22 cellular contexts compared by ENCODE assay signal in genomic region chr19:37926255-37926654, GRCh38. TPM values are rescaled to one million over a fixed set of nuclear protein-coding genes. Genes with fewer than 3 reads are reported as not detected.
DNase-seq lines count a peak whose midpoint lies in the region; ATAC-seq, FAIRE-seq and TF ChIP-seq lines count a peak whose summit lies in the region.
"Had no signal": no experiment of that assay in that cellular context is flagged by ENCODE, and none has a peak within 500 bp of the region (broad histone marks: within the 10 kb centered on the region; RNA-seq: fewer than 3 reads in every experiment).

No MANE protein-coding gene starts in this region.

- no peak overlapping the region for H2BK15ac ChIP-seq in IMR-90 (ENCODE audit: low read depth, low read length)

- H3K56ac ChIP-seq in IMR-90 (ENCODE audit: extremely low read depth, insufficient read depth, low read length) = no peak overlapping the region

- ATAC-seq in IMR-90 (ENCODE audit: low read depth) (no peak), activated B cell treated with CpG ODN at 0.5 μM for 24 hours (ENCODE audit: low read depth) (peak; percentile 11)

- H3K27ac Mint-ChIP-seq in Caco-2 (ENCODE audit: unreplicated experiment) (peak overlapping the region; percentile 82), activated B cell treated with CpG ODN at 0.5 μM for 24 hours (peak overlapping the region; percentile 97), progenitor cell of endocrine pancreas (peak overlapping the region; percentile 41)
- H3K27ac Mint-ChIP-seq: CD8-positive, alpha-beta memory T cell; HFFc6 had no signal

- H2AK5ac ChIP-seq in IMR-90 (ENCODE audit: low read depth, low read length) = no peak overlapping the region

- in situ Hi-C loops in IMR-90 (cut with MboI; ENCODE audit: low sequenced_read_pairs) = no loop called here

- H3K27ac ChIP-seq in IMR-90 (ENCODE audit: insufficient read depth, low read length) = no peak overlapping the region
- H3K27ac ChIP-seq: SJSA1 had no signal

- BruUV-seq in Caco-2 (replicated peaks; lab: Mats Ljungman, UMichigan) = no TSS peak
- no TSS peak for BruUV-seq in IMR-90 (replicated peaks; lab: Mats Ljungman, UMichigan)

- no peak overlapping the region for H3K4me2 ChIP-seq in IMR-90 (ENCODE audit: low read depth, low read length)

- H3K4me3 ChIP-seq in Caco-2 (ENCODE audit: low read depth, low read length) (no peak overlapping the region), IMR-90 (ENCODE audit: insufficient read depth, low read depth, low read length) (no peak overlapping the region)
- H3K4me3 ChIP-seq: SJSA1 had no signal

- H4K91ac ChIP-seq in IMR-90 (ENCODE audit: insufficient read depth, low read depth, low read length) = no peak overlapping the region

- TF ChIP-seq POLR2A in IMR-90 (IDR thresholded peaks at IDR 0.05; ENCODE audit: low read depth, low read length) = no peak

- peak overlapping the region; percentile 50 for H2AK9ac ChIP-seq in IMR-90 (replicated peaks; ENCODE audit: low read depth, low read length, poor library complexity)

- peaks cover 4% of the 10 kb centered on the region for H3K9me1 ChIP-seq in IMR-90 (ENCODE audit: insufficient read depth, low read length)

- H3K9me3 Mint-ChIP-seq in Caco-2 (ENCODE audit: unreplicated experiment) (no peaks in the 10 kb centered on the region), activated B cell treated with CpG ODN at 0.5 μM for 24 hours (no peaks in the 10 kb centered on the region), progenitor cell of endocrine pancreas (ENCODE audit: low read depth) (no peaks in the 10 kb centered on the region)
- H3K9me3 Mint-ChIP-seq: CD8-positive, alpha-beta memory T cell; HFFc6 had no signal

- H3K9ac ChIP-seq in IMR-90 (ENCODE audit: low read depth, low read length) = no peak overlapping the region

- TF ChIP-seq RAD21 in IMR-90 (IDR thresholded peaks at IDR 0.05; ENCODE audit: low read length) = no peak

- H2BK5ac ChIP-seq in IMR-90 (ENCODE audit: low read depth, low read length, poor library complexity, severe bottlenecking) = no peak overlapping the region

- no peak for FAIRE-seq in RCC 7860 (lab: Jason Lieb, UNC)
- FAIRE-seq in urothelium cell line (lab: Jason Lieb, UNC) = no peak
- FAIRE-seq: A204.1, D721Med had no signal

- H3K14ac ChIP-seq in IMR-90 (replicated peaks; ENCODE audit: low read depth, low read length) = no peak overlapping the region

- H3K4me1 ChIP-seq in Caco-2 (peaks cover 11% of the 10 kb centered on the region), IMR-90 (ENCODE audit: control insufficient read depth, insufficient read depth, low read length) (no peaks in the 10 kb centered on the region)
- H3K4me1 ChIP-seq: SJSA1 had no signal

- H4K20me1 ChIP-seq in IMR-90 (ENCODE audit: insufficient read depth, low read length) = peaks cover 28% of the 10 kb centered on the region

- H3K18ac ChIP-seq in IMR-90 (ENCODE audit: low read depth, low read length) = no peak overlapping the region

- POLR2A ChIA-PET in Caco-2 (lab: Charles Lee) (no interaction called here), IMR-90 (lab: Charles Lee; ENCODE audit: unreplicated experiment) (no interaction called here), activated B cell treated with CpG ODN at 0.5 μM for 24 hours (lab: Charles Lee) (interaction anchor here (0.8 to 4.0 kb wide), 15 partner anchors 9 to 122 kb away, joined by 3 to 75 read pairs (median 11); partner anchors contain the start of genes SIPA1L3 and WDR87)

- H3K4me3 Mint-ChIP-seq in Caco-2 (ENCODE audit: unreplicated experiment) (no peak overlapping the region), activated B cell treated with CpG ODN at 0.5 μM for 24 hours (peak overlapping the region; percentile 60), progenitor cell of endocrine pancreas (ENCODE audit: low read depth) (no peak overlapping the region)
- H3K4me3 Mint-ChIP-seq: HFFc6 had no signal

- H3K4ac ChIP-seq in IMR-90 (ENCODE audit: low read depth, low read length) = no peak overlapping the region

- H3K9me3 ChIP-seq in Caco-2 (no peaks in the 10 kb centered on the region), IMR-90 (ENCODE audit: control insufficient read depth, insufficient read depth, low read length) (peaks cover 3% of the 10 kb centered on the region)
- H3K9me3 ChIP-seq: SJSA1 had no signal

- no peak overlapping the region for H2BK20ac ChIP-seq in IMR-90 (ENCODE audit: low read depth, low read length)

- no peak overlapping the region for H4K5ac ChIP-seq in IMR-90 (ENCODE audit: low read depth, low read length)

- peak overlapping the region; percentile 35; the same call in 1 of the 2 replicates for H3K23ac ChIP-seq in IMR-90 (ENCODE audit: low read depth, low read length)

- H3K4me1 Mint-ChIP-seq in Caco-2 (ENCODE audit: low read depth, unreplicated experiment) = peaks cover 24% of the 10 kb centered on the region
- H3K4me1 Mint-ChIP-seq in activated B cell treated with CpG ODN at 0.5 μM for 24 hours = peaks cover 91% of the 10 kb centered on the region
- H3K4me1 Mint-ChIP-seq in progenitor cell of endocrine pancreas (ENCODE audit: low read depth) = peaks cover 15% of the 10 kb centered on the region

- no peak overlapping the region for H2AFZ ChIP-seq in IMR-90 (replicated peaks; ENCODE audit: low read length, poor library complexity)

- DNase-seq in Caco-2 (no peak), IMR-90 (no peak), activated B cell treated with CpG ODN at 0.5 μM for 24 hours (no peak), progenitor cell of endocrine pancreas (ENCODE audit: low spot score, unreplicated experiment) (no peak), RCC 7860 (ENCODE audit: low spot score) (no peak), GM03348 (ENCODE audit: low spot score) (no peak), urothelium cell line (ENCODE audit: low spot score) (no peak), dermis blood vessel endothelial cell (no peak)
- DNase-seq: C1 segment of cervical spinal cord; CD8-positive, alpha-beta memory T cell; HFFc6; NCI-H1417 treated with DMSO at 0.1 percent for 48 hours; NCI-H187 treated with DMSO at 0.1 percent for 48 hours; NCI-H2227 treated with DMSO at 0.1 percent for 48 hours; NCI-H524; SW 1271 had no signal

- H4K8ac ChIP-seq in IMR-90 (ENCODE audit: low read depth in 2 of 2, low read length in 2 of 2) = no peak overlapping the region

- H3K27me3 ChIP-seq in Caco-2 (replicated peaks; ENCODE audit: control insufficient read depth, insufficient read depth, low read length) = no peaks in the 10 kb centered on the region
- no peaks in the 10 kb centered on the region for H3K27me3 ChIP-seq in IMR-90 (ENCODE audit: control insufficient read depth, insufficient read depth, low read length)
- H3K27me3 ChIP-seq: SJSA1 had no signal

- dilution Hi-C loops in IMR-90 (cut with HindIII; ENCODE audit: low sequenced_read_pairs, unreplicated experiment) = no loop called here

- H3K79me1 ChIP-seq in IMR-90 (ENCODE audit: low read depth in 1 of 2, low read length in 2 of 2) = peaks cover 22 to 79% of the 10 kb centered on the region in 2 experiments

- no peak overlapping the region for H2BK120ac ChIP-seq in IMR-90 (ENCODE audit: low read depth, low read length)

- no peaks in the 10 kb centered on the region for H3K27me3 Mint-ChIP-seq in Caco-2 (ENCODE audit: insufficient read depth, unreplicated experiment)
- no peaks in the 10 kb centered on the region for H3K27me3 Mint-ChIP-seq in activated B cell treated with CpG ODN at 0.5 μM for 24 hours
- H3K27me3 Mint-ChIP-seq in progenitor cell of endocrine pancreas = no peaks in the 10 kb centered on the region

- TF ChIP-seq CTCF in Caco-2 (IDR thresholded peaks at IDR 0.05; ENCODE audit: insufficient read depth in 1 of 2, low read depth in 1 of 2, low read length in 1 of 2, severe bottlenecking in 1 of 2, unreplicated experiment in 1 of 2) (no peak), IMR-90 (conservative IDR thresholded peaks at IDR 0.05; ENCODE audit: low read depth, low read length) (no peak), activated B cell treated with CpG ODN at 0.5 μM for 24 hours (IDR thresholded peaks at IDR 0.05) (no peak), progenitor cell of endocrine pancreas (IDR thresholded peaks at IDR 0.05; ENCODE audit: unreplicated experiment) (no peak)

- 60% methylated on average over 1 of the region's 10 CpGs; no CpG with 5 or more reads in 1 of the 2 experiments for WGBS in IMR-90 (ENCODE audit: extremely low coverage in 2 of 2, insufficient read length in 1 of 2), 2 experiments

- no peaks in the 10 kb centered on the region; the same call in 1 of the 2 replicates for H3K36me3 ChIP-seq in Caco-2 (ENCODE audit: control insufficient read depth, insufficient read depth, low read length)
- peaks cover under 1% of the 10 kb centered on the region; the same call in 1 of the 2 replicates for H3K36me3 ChIP-seq in IMR-90 (ENCODE audit: control insufficient read depth, insufficient read depth, low read length)

- CTCF ChIA-PET in Caco-2 (lab: Charles Lee) (interaction anchor here (0.6 kb wide), 2 partner anchors 10 to 58 kb away, joined by 3 read pairs; no protein-coding TSS in a partner anchor), IMR-90 (lab: Yijun Ruan, JAX) (interaction anchor here (0.6 kb wide), 1 partner anchor 93 kb away, joined by 3 read pairs; no protein-coding TSS in a partner anchor), activated B cell treated with CpG ODN at 0.5 μM for 24 hours (lab: Charles Lee) (interaction anchor here (1.3 kb wide), 2 partner anchors 9 to 24 kb away, joined by 3 read pairs; no protein-coding TSS in a partner anchor)

- intact Hi-C loops in Caco-2 (cut with micrococcal nuclease; ENCODE audit: unreplicated experiment) (no loop called here), IMR-90 (cut with micrococcal nuclease) (no loop called here), activated B cell treated with CpG ODN at 0.5 μM for 24 hours (cut with micrococcal nuclease) (loop anchor here (5.0 kb wide), 1 partner anchor 36 kb away; no protein-coding TSS in a partner anchor)

- H3K36me3 Mint-ChIP-seq in Caco-2 (ENCODE audit: insufficient read depth, unreplicated experiment) (peaks cover 38% of the 10 kb centered on the region), activated B cell treated with CpG ODN at 0.5 μM for 24 hours (ENCODE audit: low read depth) (peaks cover 22% of the 10 kb centered on the region), progenitor cell of endocrine pancreas (ENCODE audit: insufficient read depth) (peaks cover 5% of the 10 kb centered on the region)

RNA-seq across cellular contexts. Expression of gene SIPA1L3, which starts 19.2 kb away (rescaled TPM):
- total RNA-seq in Caco-2 (2022) = 125 and 129 TPM in 2 replicates
- 4.1 and 8.3 TPM in 2 replicates for total RNA-seq in IMR-90 (2012; rRNA removed)
- polyA plus RNA-seq in IMR-90 (2012; rRNA removed) = 9.4 and 12.7 TPM in 2 replicates
- 9.1 and 10.4 TPM in 2 replicates for polyA plus RNA-seq in IMR-90 (2012; cell fraction: cytosol; rRNA removed)
- 17.5 and 25.3 TPM in 2 replicates for polyA plus RNA-seq in IMR-90 (2012; cell fraction: nucleus; rRNA removed; ENCODE audit: low replicate concordance)
- 120 and 145 TPM in 2 replicates for total RNA-seq in activated B cell treated with CpG ODN at 0.5 μM for 24 hours
- 126 and 132 TPM in 2 replicates for total RNA-seq in progenitor cell of endocrine pancreas
- total RNA-seq in dermis blood vessel endothelial cell = 13.6 and 14.5 TPM in 2 replicates

RNA-seq across cellular contexts. Expression of gene WDR87, which starts 19.9 kb away (rescaled TPM):
- total RNA-seq in Caco-2 (2022) (not detected in 2 replicates), IMR-90 (2012; rRNA removed) (not detected in 2 replicates), activated B cell treated with CpG ODN at 0.5 μM for 24 hours (not detected in 2 replicates), progenitor cell of endocrine pancreas (0.02 TPM in 1 of 2 replicates, not detected in the other), dermis blood vessel endothelial cell (not detected in 2 replicates)
- polyA plus RNA-seq in IMR-90 (2012; rRNA removed) = not detected in 2 replicates
- polyA plus RNA-seq in IMR-90 (2012; cell fraction: cytosol; rRNA removed) = not detected in 2 replicates
- polyA plus RNA-seq in IMR-90 (2012; cell fraction: nucleus; rRNA removed; ENCODE audit: low replicate concordance) = not detected in 2 replicates
- total RNA-seq: CD8-positive, alpha-beta memory T cell; H4; HFFc6; HT-29; MCF 10A; SJSA1 had no signal
- polyA plus RNA-seq: CD8-positive, alpha-beta memory T cell had no signal

Comparison
In these comparisons a context has a peak if more than half of its experiments do, and no peak if none do; other contexts are left out.
1. H3K27ac Mint-ChIP-seq: peak in every context shown above with its lines; median percentile 97 in activated B cell treated with CpG ODN at 0.5 μM for 24 hours; 82 in Caco-2; 41 in progenitor cell of endocrine pancreas.